Comparison of ENCODE assay signal across 14 cellular contexts in genomic region chr7:41059796-41060195, GRCh38.
"Had no signal": no experiment of that assay in that cellular context is flagged by ENCODE, and none has a peak within 500 bp of the region (broad histone marks: within the 10 kb centered on the region; RNA-seq: fewer than 3 reads in every experiment).

No MANE protein-coding gene starts in this region.

- H3K27ac Mint-ChIP-seq: naive thymus-derived CD4-positive, alpha-beta T cell; nephron progenitor cell had no signal

- H3K4me1 ChIP-seq: spleen had no signal

- H3K27me3 ChIP-seq: spleen had no signal

- H3K4me3 ChIP-seq: lung, spleen had no signal

- H3K4me1 Mint-ChIP-seq: naive thymus-derived CD4-positive, alpha-beta T cell; nephron progenitor cell had no signal

- ATAC-seq: left ventricle myocardium superior; naive thymus-derived CD4-positive, alpha-beta T cell; sciatic nerve had no signal

- DNase-seq: effector memory CD4-positive, alpha-beta T cell; erythroblast; foreskin melanocyte; head of caudate nucleus; hippocampal formation; left colon; left ventricle myocardium superior; naive thymus-derived CD4-positive, alpha-beta T cell; nephron progenitor cell; spleen; stimulated activated naive CD4-positive, alpha-beta T cell; trophoblast cell had no signal

- H3K27ac ChIP-seq: spleen had no signal

- H3K27me3 Mint-ChIP-seq: naive thymus-derived CD4-positive, alpha-beta T cell had no signal

- H3K36me3 ChIP-seq: spleen had no signal

- H3K36me3 Mint-ChIP-seq: naive thymus-derived CD4-positive, alpha-beta T cell had no signal

- H3K4me3 Mint-ChIP-seq: naive thymus-derived CD4-positive, alpha-beta T cell; nephron progenitor cell had no signal
